ENCODE assay signal across 21 cellular contexts in genomic region chr5:168347786-168348414, GRCh38. TPM values are rescaled to one million over a fixed set of nuclear protein-coding genes. Genes with fewer than 3 reads are reported as not detected.
DNase-seq lines count a peak whose midpoint lies in the region; ATAC-seq and TF ChIP-seq lines count a peak whose summit lies in the region.
"Had no signal": no experiment of that assay in that cellular context is flagged by ENCODE, and none has a peak within 500 bp of the region (broad histone marks: within the 10 kb centered on the region; RNA-seq: fewer than 3 reads in every experiment).

No MANE protein-coding gene starts in this region.

- no peaks in the 10 kb centered on the region; the same call in 1 of the 2 replicates for H4K20me1 ChIP-seq in HCT116 (ENCODE audit: insufficient read depth)

- H3K4me1 ChIP-seq in HCT116 (ENCODE audit: control insufficient read depth in 1 of 2, insufficient read depth in 2 of 2, low read length in 2 of 2) (peaks cover 9 to 35% of the 10 kb centered on the region in 2 experiments), breast epithelium (no peaks in the 10 kb centered on the region), mucosa of rectum (ENCODE audit: control insufficient read depth in 2 of 2, insufficient read depth in 2 of 2, low read length in 2 of 2) (peaks cover 26 to 37% of the 10 kb centered on the region in 2 donors)

- H3K9ac ChIP-seq in HCT116 (ENCODE audit: low read length) (no peak overlapping the region), mucosa of rectum (ENCODE audit: low read depth in 1 of 2, low read length in 2 of 2) (no peak overlapping the region)

- no peaks in the 10 kb centered on the region for H3K36me3 Mint-ChIP-seq in activated naive CD4-positive, alpha-beta T cell treated with anti-CD3 and anti-CD28 coated beads for 36 hours (ENCODE audit: low read depth)

- no peaks in the 10 kb centered on the region for H3K36me3 ChIP-seq in HCT116 (ENCODE audit: control insufficient read depth in 1 of 2, insufficient read depth in 2 of 2, low read length in 2 of 2)
- H3K36me3 ChIP-seq in breast epithelium = no peaks in the 10 kb centered on the region
- no peaks in the 10 kb centered on the region for H3K36me3 ChIP-seq in mucosa of rectum (ENCODE audit: control insufficient read depth in 2 of 2, insufficient read depth in 2 of 2, low read length in 2 of 2)

- no peaks in the 10 kb centered on the region for H3K27me3 Mint-ChIP-seq in activated naive CD4-positive, alpha-beta T cell treated with anti-CD3 and anti-CD28 coated beads for 36 hours (ENCODE audit: low read depth)
- H3K27me3 Mint-ChIP-seq: activated CD4-positive, alpha-beta T cell treated with anti-CD3 and anti-CD28 coated beads, Interleukin-2, amount 10 ng/mL, durations not matched to agents 7 days and 5 days had no signal

- no peaks in the 10 kb centered on the region for H3K9me3 ChIP-seq in HCT116 (ENCODE audit: control insufficient read depth in 1 of 2, insufficient read depth in 1 of 2, low read depth in 1 of 2, low read length in 2 of 2)
- H3K9me3 ChIP-seq in breast epithelium = no peaks in the 10 kb centered on the region
- H3K9me3 ChIP-seq in mucosa of rectum (ENCODE audit: control insufficient read depth in 2 of 2, low read length in 2 of 2) = no peaks in the 10 kb centered on the region

- no peak for TF ChIP-seq RAD21 in HCT116 (IDR thresholded peaks at IDR 0.05; ENCODE audit: low read depth)

- H3K27ac ChIP-seq in HCT116 (ENCODE audit: low read depth, low read length) = no peak overlapping the region
- H3K27ac ChIP-seq in breast epithelium = peak overlapping the region; percentile 36 to 52
- peak overlapping the region; percentile 16 to 23 for H3K27ac ChIP-seq in mucosa of rectum (ENCODE audit: low read depth in 2 of 2, low read length in 2 of 2)

- no peaks in the 10 kb centered on the region for H3K4me1 Mint-ChIP-seq in activated naive CD4-positive, alpha-beta T cell treated with anti-CD3 and anti-CD28 coated beads for 36 hours (ENCODE audit: low read depth)
- H3K4me1 Mint-ChIP-seq: activated CD4-positive, alpha-beta T cell treated with anti-CD3 and anti-CD28 coated beads, Interleukin-2, amount 10 ng/mL, durations not matched to agents 7 days and 5 days; central memory CD8-positive, alpha-beta T cell had no signal

- ATAC-seq in HCT116 = peak; percentile 35; the same call in 1 of the 2 replicates
- no peak for ATAC-seq in HG02571 (IDR thresholded peaks at IDR 0.05; ENCODE audit: unreplicated experiment)
- no peak for ATAC-seq in HG03521 (IDR thresholded peaks at IDR 0.05; ENCODE audit: unreplicated experiment)
- ATAC-seq: effector memory CD8-positive, alpha-beta T cell; sciatic nerve had no signal

- H3K4me3 Mint-ChIP-seq in activated naive CD4-positive, alpha-beta T cell treated with anti-CD3 and anti-CD28 coated beads for 36 hours = no peak overlapping the region
- H3K4me3 Mint-ChIP-seq: activated CD4-positive, alpha-beta T cell treated with anti-CD3 and anti-CD28 coated beads, Interleukin-2, amount 10 ng/mL, durations not matched to agents 7 days and 5 days; CD4-positive, alpha-beta T cell; central memory CD8-positive, alpha-beta T cell; effector memory CD8-positive, alpha-beta T cell; stimulated activated naive CD8-positive, alpha-beta T cell treated with anti-CD3 and anti-CD28 coated beads, Interleukin-15, Interleukin-2, amounts not matched to agents 100 ng/mL and 50 ng/mL, for 24 hours had no signal

- no peak overlapping the region for H2AFZ ChIP-seq in HCT116 (ENCODE audit: low read depth, low read length, poor library complexity, severe bottlenecking)
- H2AFZ ChIP-seq: hepatocyte had no signal

- peaks cover 88% of the 10 kb centered on the region for H3K79me2 ChIP-seq in HCT116 (ENCODE audit: insufficient read depth, low read length)

- no peak overlapping the region for H3K4me3 ChIP-seq in HCT116 (replicated peaks in 1 of 2; ENCODE audit: low read depth in 1 of 2, low read length in 2 of 2)
- no peak overlapping the region for H3K4me3 ChIP-seq in breast epithelium
- no peak overlapping the region for H3K4me3 ChIP-seq in mucosa of rectum (ENCODE audit: low read length in 2 of 2)
- H3K4me3 ChIP-seq: hepatocyte had no signal

- TF ChIP-seq POLR2A in HCT116 (IDR thresholded peaks at IDR 0.05; ENCODE audit: borderline replicate concordance, extremely low read depth, insufficient read depth, insufficient read length) = no peak
- TF ChIP-seq POLR2A in breast epithelium (IDR thresholded peaks at IDR 0.05) = no peak

- H3K27me3 ChIP-seq in HCT116 (ENCODE audit: insufficient read depth, low read length) (no peaks in the 10 kb centered on the region), breast epithelium (no peaks in the 10 kb centered on the region), mucosa of rectum (ENCODE audit: control insufficient read depth in 2 of 2, insufficient read depth in 2 of 2, low read length in 2 of 2) (no peaks in the 10 kb centered on the region)
- H3K27me3 ChIP-seq: hepatocyte had no signal

- no peak overlapping the region for H3K27ac Mint-ChIP-seq in activated naive CD4-positive, alpha-beta T cell treated with anti-CD3 and anti-CD28 coated beads for 36 hours
- H3K27ac Mint-ChIP-seq: activated CD4-positive, alpha-beta T cell treated with anti-CD3 and anti-CD28 coated beads, Interleukin-2, amount 10 ng/mL, durations not matched to agents 7 days and 5 days; CD4-positive, alpha-beta T cell; effector memory CD8-positive, alpha-beta T cell; stimulated activated naive CD8-positive, alpha-beta T cell treated with anti-CD3 and anti-CD28 coated beads, Interleukin-15, Interleukin-2, amounts not matched to agents 100 ng/mL and 50 ng/mL, for 24 hours had no signal

- no peak overlapping the region for H3K4me2 ChIP-seq in HCT116 (ENCODE audit: low read length)

- no peaks in the 10 kb centered on the region for H3K9me3 Mint-ChIP-seq in activated naive CD4-positive, alpha-beta T cell treated with anti-CD3 and anti-CD28 coated beads for 36 hours
- H3K9me3 Mint-ChIP-seq: activated CD4-positive, alpha-beta T cell treated with anti-CD3 and anti-CD28 coated beads, Interleukin-2, amount 10 ng/mL, durations not matched to agents 7 days and 5 days; CD4-positive, alpha-beta T cell; central memory CD8-positive, alpha-beta T cell; effector memory CD8-positive, alpha-beta T cell; stimulated activated naive CD8-positive, alpha-beta T cell treated with anti-CD3 and anti-CD28 coated beads, Interleukin-15, Interleukin-2, amounts not matched to agents 100 ng/mL and 50 ng/mL, for 24 hours had no signal

- CTCF ChIA-PET in HCT116 (lab: Charles Lee) = no interaction called here
- CTCF ChIA-PET in activated naive CD4-positive, alpha-beta T cell treated with anti-CD3 and anti-CD28 coated beads for 36 hours (lab: Charles Lee) = no interaction called here

- TF ChIP-seq CTCF in HCT116 (IDR thresholded peaks at IDR 0.05 in 2 of 3, conservative IDR thresholded peaks at IDR 0.05 in 1 of 3; ENCODE audit: borderline replicate concordance in 1 of 3, insufficient read depth in 1 of 3, low read depth in 2 of 3, low read length in 2 of 3) (no peak), breast epithelium (IDR thresholded peaks at IDR 0.05) (no peak)

- DNase-seq in COLO668 (lab: John Stamatoyannopoulos, UW; ENCODE audit: unreplicated experiment) = peak; percentile 53
- no peak for DNase-seq in HCT116 (ENCODE audit: low read depth, low spot score)
- DNase-seq in breast epithelium (ENCODE audit: low spot score in 2 of 2) = no peak
- DNase-seq in stimulated activated CD4-positive, alpha-beta T cell treated with anti-CD3 and anti-CD28 coated beads, Interleukin-4, amount 100 ng/mL, for 1 hour = no peak
- no peak for DNase-seq in activated naive CD4-positive, alpha-beta T cell treated with anti-CD3 and anti-CD28 coated beads for 36 hours
- DNase-seq: activated CD4-positive, alpha-beta T cell treated with anti-CD3 and anti-CD28 coated beads, Interleukin-2, amount 10 ng/mL, durations not matched to agents 7 days and 5 days; activated CD8-positive, alpha-beta memory T cell treated with anti-CD3 and anti-CD28 coated beads, Interleukin-2, amount 50 U/mL, for 4 hours; activated effector memory CD4-positive, alpha-beta T cell treated with anti-CD3 and anti-CD28 coated beads, Interleukin-2, amount 50 U/mL, for 16 hours; CD4-positive, alpha-beta T cell; effector memory CD8-positive, alpha-beta T cell; Karpas-422; kidney glomerular epithelial cell; NCI-H1417; nucleus accumbens had no signal

- intact Hi-C loops in HCT116 (cut with micrococcal nuclease) = no loop called here
- intact Hi-C loops in breast epithelium (cut with DNase I; ENCODE audit: low total_unique reads) = no loop called here
- intact Hi-C loops in activated naive CD4-positive, alpha-beta T cell treated with anti-CD3 and anti-CD28 coated beads for 36 hours (cut with micrococcal nuclease) = no loop called here

- POLR2A ChIA-PET in HCT116 (lab: Charles Lee) = no interaction called here

- no peaks in the 10 kb centered on the region for H3K9me2 ChIP-seq in HCT116 (ENCODE audit: insufficient read depth)

- BruUV-seq in HCT116 (replicated peaks; lab: Mats Ljungman, UMichigan) = no TSS peak

- RAD21 ChIA-PET in HCT116 (lab: Charles Lee; ENCODE audit: low non-redundant PET in 1 of 2, low total read pairs in 2 of 2, uncharacterized antibody in 2 of 2, unreplicated experiment in 2 of 2) = interaction anchor here in 1 of 2 experiments (0.6 kb wide), 1 partner anchor 56 kb away, joined by 5 read pairs; no protein-coding TSS in a partner anchor

TF ChIP-seq in HCT116, 20 proteins besides CTCF, POLR2A, EP300 and RAD21 (continues in another document):
- TF ChIP-seq POLR2AphosphoS5 (IDR thresholded peaks at IDR 0.05; ENCODE audit: low read depth, low read length) (no peak), TCF7L2 (IDR thresholded peaks at IDR 0.05; ENCODE audit: borderline replicate concordance, extremely low read depth, insufficient read depth, insufficient read length) (no peak), SRF (IDR thresholded peaks at IDR 0.05; ENCODE audit: low read depth) (no peak), CBX3 (IDR thresholded peaks at IDR 0.05; ENCODE audit: low read depth) (no peak), JUND (IDR thresholded peaks at IDR 0.05) (no peak), ATF3 (IDR thresholded peaks at IDR 0.05) (no peak), ZNF274 (IDR thresholded peaks at IDR 0.05; ENCODE audit: low read depth, low read length) (no peak)
- TF ChIP-seq, protein P1, sequence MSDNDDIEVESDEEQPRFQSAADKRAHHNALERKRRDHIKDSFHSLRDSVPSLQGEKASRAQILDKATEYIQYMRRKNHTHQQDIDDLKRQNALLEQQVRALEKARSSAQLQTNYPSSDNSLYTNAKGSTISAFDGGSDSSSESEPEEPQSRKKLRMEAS (IDR thresholded peaks at IDR 0.05) = no peak

RNA-seq across cellular contexts. Expression of gene WWC1, which starts 56.5 kb away (rescaled TPM):
- total RNA-seq in HCT116 (2021; ENCODE audit: unreplicated experiment) (52.6 TPM), breast epithelium (10 to 100 TPM in 2 of 3 donors, under 1 TPM in 1; 0.96 to 59.9 (median 59.6) TPM)
- 38.6 and 39.3 TPM in 2 replicates for polyA plus RNA-seq in HCT116 (2012)
- 1 to 10 TPM; 1.7 to 2.1 TPM for total RNA-seq in activated naive CD4-positive, alpha-beta T cell treated with anti-CD3 and anti-CD28 coated beads for 36 hours
